In genomic region chr17:48023408-48024148, GRCh38 we compare ENCODE assay signal across 8 cellular contexts. TPM values are rescaled to one million over a fixed set of nuclear protein-coding genes. Genes with fewer than 3 reads are reported as not detected.
DNase-seq lines count a peak whose midpoint lies in the region; ATAC-seq and TF ChIP-seq lines count a peak whose summit lies in the region.

No MANE protein-coding gene starts in this region.

- H3K79me2 ChIP-seq in OCI-LY7 (ENCODE audit: insufficient read depth, low read depth, low read length) = no peaks in the 10 kb centered on the region

- peak overlapping the region; percentile 15 for H3K27ac ChIP-seq in CD8-positive, alpha-beta T cell (ENCODE audit: low read depth, low read length)
- H3K27ac ChIP-seq in OCI-LY7 (ENCODE audit: low read depth, low read length, poor library complexity, severe bottlenecking) (no peak overlapping the region), foreskin keratinocyte (no peak overlapping the region), transverse colon (peak overlapping the region; percentile 60 to 84 (median 74))

- H3K4me1 Mint-ChIP-seq in CD8-positive, alpha-beta T cell (ENCODE audit: low read depth) = peaks cover 23% of the 10 kb centered on the region
- H3K4me1 Mint-ChIP-seq in activated naive CD4-positive, alpha-beta T cell treated with anti-CD3 and anti-CD28 coated beads for 36 hours (ENCODE audit: low read depth) = peaks cover 23% of the 10 kb centered on the region
- peaks cover 16 to 41% (median 34%) of the 10 kb centered on the region in 4 donors for H3K4me1 Mint-ChIP-seq in naive thymus-derived CD8-positive, alpha-beta T cell

- no peaks in the 10 kb centered on the region for H3K36me3 Mint-ChIP-seq in CD8-positive, alpha-beta T cell
- H3K36me3 Mint-ChIP-seq in activated naive CD4-positive, alpha-beta T cell treated with anti-CD3 and anti-CD28 coated beads for 36 hours (ENCODE audit: low read depth) = no peaks in the 10 kb centered on the region
- peaks cover 0 to 3% (median 0%) of the 10 kb centered on the region in 3 donors for H3K36me3 Mint-ChIP-seq in naive thymus-derived CD8-positive, alpha-beta T cell

- DNase-seq in CD8-positive, alpha-beta T cell = peak in 5 of 7 experiments; percentile 11 to 66 (median 41)
- no peak for DNase-seq in Jurkat, Clone E6-1 (ENCODE audit: low read depth, low spot score)
- DNase-seq in OCI-LY7 (ENCODE audit: low spot score) = peak; percentile 71
- peak; percentile 49 for DNase-seq in activated naive CD4-positive, alpha-beta T cell treated with anti-CD3 and anti-CD28 coated beads for 36 hours
- DNase-seq in foreskin keratinocyte = peak in 1 of 2 donors; percentile 69
- peak in 9 of 10 donors; percentile 14 to 70 (median 34) for DNase-seq in naive thymus-derived CD8-positive, alpha-beta T cell
- peak; percentile 84 for DNase-seq in transverse colon

- POLR2A ChIA-PET in CD8-positive, alpha-beta T cell (lab: Charles Lee) = interaction anchor here (0.5 kb wide), 1 partner anchor 50 kb away, joined by 3 read pairs; no protein-coding TSS in a partner anchor
- POLR2A ChIA-PET in OCI-LY7 (lab: Charles Lee) = no interaction called here
- POLR2A ChIA-PET in naive thymus-derived CD8-positive, alpha-beta T cell (lab: Charles Lee) = no interaction called here

- peak overlapping the region; percentile 68 for H3K4me3 Mint-ChIP-seq in CD8-positive, alpha-beta T cell
- peak overlapping the region; percentile 56 for H3K4me3 Mint-ChIP-seq in activated naive CD4-positive, alpha-beta T cell treated with anti-CD3 and anti-CD28 coated beads for 36 hours
- peak overlapping the region; percentile 63 to 85 (median 74) for H3K4me3 Mint-ChIP-seq in naive thymus-derived CD8-positive, alpha-beta T cell

- CTCF ChIA-PET in CD8-positive, alpha-beta T cell (lab: Charles Lee) = no interaction called here
- CTCF ChIA-PET in OCI-LY7 (lab: Charles Lee; ENCODE audit: unreplicated experiment) = no interaction called here
- CTCF ChIA-PET in activated naive CD4-positive, alpha-beta T cell treated with anti-CD3 and anti-CD28 coated beads for 36 hours (lab: Charles Lee) = no interaction called here

- H3K4me1 ChIP-seq in CD8-positive, alpha-beta T cell (ENCODE audit: insufficient read depth, low read length) = peaks cover 35% of the 10 kb centered on the region
- H3K4me1 ChIP-seq in OCI-LY7 (ENCODE audit: insufficient read depth, low read length, poor library complexity, severe bottlenecking) = peaks cover 32% of the 10 kb centered on the region
- peaks cover 6% of the 10 kb centered on the region for H3K4me1 ChIP-seq in foreskin keratinocyte
- H3K4me1 ChIP-seq in transverse colon = peaks cover 35 to 38% (median 36%) of the 10 kb centered on the region in 4 donors

- peak overlapping the region; percentile 12 for H3K4me3 ChIP-seq in CD8-positive, alpha-beta T cell (ENCODE audit: low read depth, low read length)
- peak overlapping the region; percentile 55 for H3K4me3 ChIP-seq in Jurkat, Clone E6-1 (ENCODE audit: low read length)
- peak overlapping the region; percentile 61 for H3K4me3 ChIP-seq in OCI-LY7 (ENCODE audit: low read depth, low read length, poor library complexity, severe bottlenecking)
- peak overlapping the region; percentile 12 to 51 (median 27) for H3K4me3 ChIP-seq in transverse colon

- no peaks in the 10 kb centered on the region for H4K20me1 ChIP-seq in OCI-LY7 (ENCODE audit: insufficient read depth, low read length)

- no peaks in the 10 kb centered on the region for H3K9me2 ChIP-seq in OCI-LY7 (ENCODE audit: insufficient read depth, low read length)

- H3K9me3 Mint-ChIP-seq in CD8-positive, alpha-beta T cell = no peaks in the 10 kb centered on the region
- H3K9me3 Mint-ChIP-seq in activated naive CD4-positive, alpha-beta T cell treated with anti-CD3 and anti-CD28 coated beads for 36 hours = no peaks in the 10 kb centered on the region
- H3K9me3 Mint-ChIP-seq in naive thymus-derived CD8-positive, alpha-beta T cell = no peaks in the 10 kb centered on the region

- H3K9me3 ChIP-seq in CD8-positive, alpha-beta T cell (ENCODE audit: low read length) = no peaks in the 10 kb centered on the region
- H3K9me3 ChIP-seq in OCI-LY7 (ENCODE audit: low read length) = no peaks in the 10 kb centered on the region
- no peaks in the 10 kb centered on the region for H3K9me3 ChIP-seq in transverse colon

- no peak for TF ChIP-seq CTCF in CD8-positive, alpha-beta T cell (IDR thresholded peaks at IDR 0.05)
- TF ChIP-seq CTCF in OCI-LY7 (conservative IDR thresholded peaks at IDR 0.05; ENCODE audit: low read length) (no peak), foreskin keratinocyte (conservative IDR thresholded peaks at IDR 0.05) (peak; percentile 56), transverse colon (IDR thresholded peaks at IDR 0.05) (peak in 4 of 5 experiments; percentile 34 to 53 (median 39))

- no peaks in the 10 kb centered on the region for H3K36me3 ChIP-seq in CD8-positive, alpha-beta T cell (ENCODE audit: insufficient read depth, low read length)
- H3K36me3 ChIP-seq in OCI-LY7 (ENCODE audit: insufficient read depth, low read length) = no peaks in the 10 kb centered on the region
- H3K36me3 ChIP-seq in transverse colon = no peaks in the 10 kb centered on the region

- no peak for ATAC-seq in CD8-positive, alpha-beta T cell
- ATAC-seq in foreskin keratinocyte (peak; percentile 50), GM21360 (IDR thresholded peaks at IDR 0.05; ENCODE audit: unreplicated experiment) (no peak)
- peak in 1 of 2 donors; percentile 20 for ATAC-seq in naive thymus-derived CD8-positive, alpha-beta T cell

- in situ Hi-C loops in transverse colon (cut with MboI; ENCODE audit: low pct_ligation_motif_present in 1 of 4, low pct_unique_long_range_greater_than_20kb in 1 of 4, low sequenced_read_pairs in 3 of 4) = loop anchor here in 2 of 4 donors (10.0 kb wide), 1 partner anchor 51 kb away; no protein-coding TSS in a partner anchor

- peak overlapping the region; percentile 76 for H2AFZ ChIP-seq in OCI-LY7 (ENCODE audit: low read length)

- BruUV-seq in OCI-LY7 (replicated peaks; lab: Mats Ljungman, UMichigan) = no TSS peak

- peaks cover 6% of the 10 kb centered on the region for H3K27me3 ChIP-seq in CD8-positive, alpha-beta T cell (ENCODE audit: insufficient read depth, low read length)
- H3K27me3 ChIP-seq in foreskin keratinocyte (no peaks in the 10 kb centered on the region), transverse colon (peaks cover 37% of the 10 kb centered on the region)

- peaks cover 41% of the 10 kb centered on the region for H3K27me3 Mint-ChIP-seq in CD8-positive, alpha-beta T cell (ENCODE audit: low read depth)
- peaks cover 19% of the 10 kb centered on the region for H3K27me3 Mint-ChIP-seq in activated naive CD4-positive, alpha-beta T cell treated with anti-CD3 and anti-CD28 coated beads for 36 hours (ENCODE audit: low read depth)
- peaks cover 21 to 54% (median 32%) of the 10 kb centered on the region in 5 donors for H3K27me3 Mint-ChIP-seq in naive thymus-derived CD8-positive, alpha-beta T cell

- TF ChIP-seq POLR2A in transverse colon (IDR thresholded peaks at IDR 0.05) = no peak

- intact Hi-C loops in CD8-positive, alpha-beta T cell (cut with DNase I, micrococcal nuclease) = loop anchor here (2.0 to 10.0 kb wide), 6 partner anchors 53 to 871 kb away; partner anchors contain the start of genes ATP5MC1 (in 1 of the 2), CDK5RAP3 (in 1 of the 2), LRRC46 (in 1 of the 2) and MRPL10 (in 1 of the 2)
- intact Hi-C loops in OCI-LY7 (cut with micrococcal nuclease; ENCODE audit: unreplicated experiment) = loop anchor here (2.0 kb wide), 2 partner anchors 25 to 77 kb away; partner anchors contain the start of genes CBX1 and NFE2L1
- intact Hi-C loops in activated naive CD4-positive, alpha-beta T cell treated with anti-CD3 and anti-CD28 coated beads for 36 hours (cut with micrococcal nuclease) = loop anchor here (1.0 to 10.0 kb wide), 6 partner anchors 45 to 595 kb away; partner anchors contain the start of genes CBX1 and CDK5RAP3
- intact Hi-C loops in transverse colon (cut with DNase I; ENCODE audit: low total_unique reads) = no loop called here

- TF ChIP-seq EP300 in transverse colon (IDR thresholded peaks at IDR 0.05; ENCODE audit: low read depth) = no peak

- 3% methylated on average over 32 of the region's 53 CpGs; no CpG with 5 or more reads in 1 of the 2 donors for WGBS in transverse colon (ENCODE audit: low coverage in 1 of 2), 2 donors

- H3K4me2 ChIP-seq in OCI-LY7 (ENCODE audit: low read length) = peak overlapping the region; percentile 84

- no peak overlapping the region for H3K27ac Mint-ChIP-seq in CD8-positive, alpha-beta T cell
- no peak overlapping the region for H3K27ac Mint-ChIP-seq in activated naive CD4-positive, alpha-beta T cell treated with anti-CD3 and anti-CD28 coated beads for 36 hours
- peak overlapping the region in 1 of 10 donors; percentile 31 for H3K27ac Mint-ChIP-seq in naive thymus-derived CD8-positive, alpha-beta T cell

RNA-seq across cellular contexts. Expression of gene COPZ2, which starts 14.0 kb away (rescaled TPM):
- total RNA-seq in CD8-positive, alpha-beta T cell = under 1 TPM; 0.57 to 0.92 TPM
- 7.1 TPM for polyA plus RNA-seq in Jurkat, Clone E6-1 (2012; ENCODE audit: insufficient read depth, insufficient read length)
- 1.2 TPM in 1 of 2 replicates, not detected in the other for total RNA-seq in OCI-LY7 (2014; rRNA removed; shearing (Covaris generic))
- total RNA-seq in OCI-LY7 (2022) (1.4 and 1.7 TPM in 2 replicates), foreskin keratinocyte (16.8 and 18.0 TPM in 2 replicates), transverse colon (10 to 100 TPM in 2 of 4 donors, 1 to 10 TPM in 2; 6.0 to 11.2 (median 8.3) TPM)
- 1 to 10 TPM; 2.4 to 3.3 TPM for total RNA-seq in activated naive CD4-positive, alpha-beta T cell treated with anti-CD3 and anti-CD28 coated beads for 36 hours
- polyA plus RNA-seq in foreskin keratinocyte = 18.3 and 23.3 TPM in 2 replicates
- total RNA-seq in naive thymus-derived CD8-positive, alpha-beta T cell = 1 to 10 TPM; 1.2 to 2.4 TPM
- polyA plus RNA-seq in naive thymus-derived CD8-positive, alpha-beta T cell = 1 to 10 TPM in 2 of 3 donors, under 1 TPM in 1; 0.84 to 7.1 (median 1.6) TPM

RNA-seq across cellular contexts. Expression of gene NFE2L1, which starts 24.6 kb away (rescaled TPM):
- 10 to 100 TPM; 29.5 to 32.5 TPM for total RNA-seq in CD8-positive, alpha-beta T cell
- polyA plus RNA-seq in Jurkat, Clone E6-1 (2012; ENCODE audit: insufficient read depth, insufficient read length) = 84.2 TPM
- total RNA-seq in OCI-LY7 (2014; rRNA removed; shearing (Covaris generic)) = 42.3 and 60.1 TPM in 2 replicates
- total RNA-seq in OCI-LY7 (2022) (106 and 124 TPM in 2 replicates), foreskin keratinocyte (106 and 116 TPM in 2 replicates), transverse colon (100 to 1,000 TPM; 173 to 242 (median 211) TPM)
- 100 to 1,000 TPM in 1 of 2 experiments, 10 to 100 TPM in 1; 95.2 to 102 TPM for total RNA-seq in activated naive CD4-positive, alpha-beta T cell treated with anti-CD3 and anti-CD28 coated beads for 36 hours
- polyA plus RNA-seq in foreskin keratinocyte = 58.7 and 62.8 TPM in 2 replicates
- total RNA-seq in naive thymus-derived CD8-positive, alpha-beta T cell = 10 to 100 TPM; 45.5 to 50.4 TPM
- 10 to 100 TPM in 1 of 3 donors, 1 to 10 TPM in 2; 5.0 to 14.2 (median 7.2) TPM for polyA plus RNA-seq in naive thymus-derived CD8-positive, alpha-beta T cell

RNA-seq across cellular contexts. Expression of gene CDK5RAP3, which starts 52.7 kb away (rescaled TPM):
- total RNA-seq in CD8-positive, alpha-beta T cell = 100 to 1,000 TPM; 220 to 231 TPM
- polyA plus RNA-seq in Jurkat, Clone E6-1 (2012; ENCODE audit: insufficient read depth, insufficient read length) = 386 TPM
- 241 and 312 TPM in 2 replicates for total RNA-seq in OCI-LY7 (2014; rRNA removed; shearing (Covaris generic))
- total RNA-seq in OCI-LY7 (2022) = 254 and 256 TPM in 2 replicates
- 100 to 1,000 TPM; 174 to 175 TPM for total RNA-seq in activated naive CD4-positive, alpha-beta T cell treated with anti-CD3 and anti-CD28 coated beads for 36 hours
- total RNA-seq in foreskin keratinocyte = 75.7 and 83.6 TPM in 2 replicates
- 77.6 and 80.9 TPM in 2 replicates for polyA plus RNA-seq in foreskin keratinocyte
- 100 to 1,000 TPM; 352 to 356 TPM for total RNA-seq in naive thymus-derived CD8-positive, alpha-beta T cell
- 10 to 100 TPM; 63.6 to 73.0 (median 70.2) TPM for polyA plus RNA-seq in naive thymus-derived CD8-positive, alpha-beta T cell
- total RNA-seq in transverse colon = 100 to 1,000 TPM; 159 to 540 (median 296) TPM

Comparison
In these comparisons a context has a peak if more than half of its experiments do, and no peak if none do; other contexts are left out.
1. H3K27ac ChIP-seq: peak in CD8-positive, alpha-beta T cell (single experiment) and transverse colon (4 of 4); none in OCI-LY7 (single experiment) and foreskin keratinocyte (single experiment).
2. CTCF ChIP-seq: peak in foreskin keratinocyte (single experiment) and transverse colon (4 of 5); none in CD8-positive, alpha-beta T cell (single experiment) and OCI-LY7 (single experiment).
3. Peak in every context shown above with its lines, with median percentiles within 50 percentile points of each other: H3K4me3 ChIP-seq and H3K4me3 Mint-ChIP-seq.